In genomic region chrX:46704767-46705386, GRCh38 we compare ENCODE assay signal across 8 cellular contexts. TPM values are rescaled to one million over a fixed set of nuclear protein-coding genes. Genes with fewer than 3 reads are reported as not detected.
DNase-seq lines count a peak whose midpoint lies in the region; ATAC-seq and TF ChIP-seq lines count a peak whose summit lies in the region.

No MANE protein-coding gene starts in this region.

- no peaks in the 10 kb centered on the region for H3K4me1 ChIP-seq in RWPE2 (ENCODE audit: insufficient read depth, poor library complexity, severe bottlenecking)

- no peaks in the 10 kb centered on the region for H3K9me3 ChIP-seq in RWPE2 (ENCODE audit: severe bottlenecking)

- H3K4me3 ChIP-seq in RWPE2 (ENCODE audit: severe bottlenecking) (no peak overlapping the region), fibroblast of the aortic adventitia (ENCODE audit: low read depth, low read length) (no peak overlapping the region)

- DNase-seq in RWPE2 (ENCODE audit: low spot score) = no peak
- peak; percentile 31 for DNase-seq in fibroblast of the aortic adventitia (ENCODE audit: low read depth)
- no peak for DNase-seq in amygdala (lab: John Stamatoyannopoulos, UW)
- no peak for DNase-seq in HuH-7 (ENCODE audit: low spot score)
- DNase-seq in DMS53 treated with DMSO at 0.1 percent for 48 hours (lab: John Stamatoyannopoulos, UW; ENCODE audit: unreplicated experiment) = no peak
- DNase-seq in NCI-H69 (lab: John Stamatoyannopoulos, UW) = no peak

- ATAC-seq in GM18861 (IDR thresholded peaks at IDR 0.05; ENCODE audit: unreplicated experiment) = peak; percentile 92
- peak; percentile 92 for ATAC-seq in HG02642 (IDR thresholded peaks at IDR 0.05; ENCODE audit: poor library complexity, unreplicated experiment)
- ATAC-seq in RWPE2 (ENCODE audit: low read depth) = peak; percentile 66; the same call in 2 of the 3 replicates

- H3K27me3 ChIP-seq in RWPE2 (ENCODE audit: insufficient read depth, poor library complexity, severe bottlenecking) = no peaks in the 10 kb centered on the region

- no peak overlapping the region for H3K27ac ChIP-seq in RWPE2 (ENCODE audit: poor library complexity, severe bottlenecking)

- TF ChIP-seq CTCF in RWPE2 (IDR thresholded peaks at IDR 0.05; ENCODE audit: poor library complexity, severe bottlenecking) = no peak
- no peak for TF ChIP-seq CTCF in fibroblast of the aortic adventitia (IDR thresholded peaks at IDR 0.05; ENCODE audit: insufficient read depth, low read length)

- no peaks in the 10 kb centered on the region for H3K36me3 ChIP-seq in RWPE2 (ENCODE audit: low read depth)

RNA-seq across cellular contexts. Expression of gene SLC9A7, which starts 54.0 kb away (rescaled TPM):
- 8.0 and 63.2 TPM in 2 replicates for total RNA-seq in fibroblast of the aortic adventitia (ENCODE audit: low replicate concordance)
